Comparison of ENCODE assay signal across 12 cellular contexts in the genomic region with DNA sequence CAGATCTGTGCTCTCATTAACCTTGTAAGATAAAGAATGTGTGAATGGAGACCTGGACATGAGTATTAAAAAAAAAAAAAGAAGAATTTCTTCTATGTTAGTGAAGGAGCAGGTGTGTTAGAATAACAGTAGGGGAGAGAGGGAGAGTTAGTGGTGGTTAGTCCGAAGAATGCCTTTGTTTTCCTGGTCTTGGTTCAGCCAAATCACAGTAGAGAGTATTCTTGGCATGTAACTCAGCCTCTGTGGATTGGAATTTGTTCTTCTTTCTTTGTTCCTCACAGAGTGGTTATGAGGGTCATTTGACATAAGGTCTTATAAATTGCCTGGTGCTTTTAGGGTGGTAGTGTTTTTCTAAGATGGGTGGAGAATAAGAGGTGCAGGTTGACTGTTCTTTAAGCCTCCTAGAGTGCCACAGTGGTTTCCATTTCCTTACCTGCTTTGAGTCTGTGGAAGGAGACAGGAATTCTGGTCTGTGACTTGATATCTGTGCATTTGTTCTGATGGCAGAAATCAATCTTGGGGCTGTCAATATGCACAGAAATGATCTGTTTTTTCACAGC. TPM values are rescaled to one million over a fixed set of nuclear protein-coding genes. Genes with fewer than 3 reads are reported as not detected.
DNase-seq lines count a peak whose midpoint lies in the region; TF ChIP-seq lines count a peak whose summit lies in the region.
"Had no signal": no experiment of that assay in that cellular context is flagged by ENCODE, and none has a peak within 500 bp of the region (broad histone marks: within the 10 kb centered on the region; RNA-seq: fewer than 3 reads in every experiment).

No MANE protein-coding gene starts in this region.

- in situ Hi-C loops in astrocyte of the cerebellum (cut with HindIII; ENCODE audit: low sequenced_read_pairs), result no loop called here

- peak overlapping the region; percentile 25 for H3K4me3 Mint-ChIP-seq in glutamatergic neuron (ENCODE audit: unreplicated experiment)
- H3K4me3 Mint-ChIP-seq in activated CD4-positive, alpha-beta memory T cell treated with anti-CD3 and anti-CD28 coated beads, Interleukin-2, amount 10 ng/mL, durations not matched to agents 7 days and 5 days, result no peak overlapping the region
- H3K4me3 Mint-ChIP-seq: stimulated activated naive CD8-positive, alpha-beta T cell treated with anti-CD3 and anti-CD28 coated beads, Interleukin-15, amount 100 ng/mL, for 72 hours had no signal

- no peaks in the 10 kb centered on the region for H3K9me3 ChIP-seq in HUES48 (ENCODE audit: control insufficient read depth, insufficient read depth, low read length)

- peak overlapping the region; percentile 14 for H3K27ac ChIP-seq in HUES48 (ENCODE audit: low read depth, low read length)

- H3K27ac Mint-ChIP-seq in glutamatergic neuron (ENCODE audit: unreplicated experiment), result peak overlapping the region; percentile 50
- no peak overlapping the region for H3K27ac Mint-ChIP-seq in activated CD4-positive, alpha-beta memory T cell treated with anti-CD3 and anti-CD28 coated beads, Interleukin-2, amount 10 ng/mL, durations not matched to agents 7 days and 5 days

- TF ChIP-seq CTCF in astrocyte of the cerebellum (IDR thresholded peaks at IDR 0.05; ENCODE audit: low read depth, low read length, missing control alignments) (no peak), glutamatergic neuron (IDR thresholded peaks at IDR 0.05; ENCODE audit: partially characterized antibody, unreplicated experiment) (no peak)

- H3K4me1 Mint-ChIP-seq in glutamatergic neuron (ENCODE audit: low read depth, unreplicated experiment), result peaks cover 31% of the 10 kb centered on the region
- peaks cover 5% of the 10 kb centered on the region for H3K4me1 Mint-ChIP-seq in activated CD4-positive, alpha-beta memory T cell treated with anti-CD3 and anti-CD28 coated beads, Interleukin-2, amount 10 ng/mL, durations not matched to agents 7 days and 5 days

- POLR2A ChIA-PET in activated CD4-positive, alpha-beta memory T cell treated with anti-CD3 and anti-CD28 coated beads, Interleukin-2, amount 10 ng/mL, durations not matched to agents 7 days and 5 days (lab: Charles Lee), result no interaction called here

- peaks cover 3% of the 10 kb centered on the region for H3K9me3 Mint-ChIP-seq in glutamatergic neuron (ENCODE audit: unreplicated experiment)
- no peaks in the 10 kb centered on the region for H3K9me3 Mint-ChIP-seq in activated CD4-positive, alpha-beta memory T cell treated with anti-CD3 and anti-CD28 coated beads, Interleukin-2, amount 10 ng/mL, durations not matched to agents 7 days and 5 days
- H3K9me3 Mint-ChIP-seq: stimulated activated naive CD8-positive, alpha-beta T cell treated with anti-CD3 and anti-CD28 coated beads, Interleukin-15, amount 100 ng/mL, for 72 hours had no signal

- H3K36me3 ChIP-seq in HUES48 (ENCODE audit: control insufficient read depth, insufficient read depth, low read length), result peaks cover 44% of the 10 kb centered on the region

- H3K36me3 Mint-ChIP-seq in glutamatergic neuron (ENCODE audit: unreplicated experiment), result no peaks in the 10 kb centered on the region
- peaks cover 28% of the 10 kb centered on the region for H3K36me3 Mint-ChIP-seq in activated CD4-positive, alpha-beta memory T cell treated with anti-CD3 and anti-CD28 coated beads, Interleukin-2, amount 10 ng/mL, durations not matched to agents 7 days and 5 days (ENCODE audit: low read depth)

- CTCF ChIA-PET in activated CD4-positive, alpha-beta memory T cell treated with anti-CD3 and anti-CD28 coated beads, Interleukin-2, amount 10 ng/mL, durations not matched to agents 7 days and 5 days (lab: Charles Lee), result no interaction called here

- H3K27me3 Mint-ChIP-seq in glutamatergic neuron (ENCODE audit: unreplicated experiment), result no peaks in the 10 kb centered on the region
- no peaks in the 10 kb centered on the region for H3K27me3 Mint-ChIP-seq in activated CD4-positive, alpha-beta memory T cell treated with anti-CD3 and anti-CD28 coated beads, Interleukin-2, amount 10 ng/mL, durations not matched to agents 7 days and 5 days
- H3K27me3 Mint-ChIP-seq: stimulated activated naive CD8-positive, alpha-beta T cell treated with anti-CD3 and anti-CD28 coated beads, Interleukin-15, amount 100 ng/mL, for 72 hours had no signal

- no peaks in the 10 kb centered on the region for H3K27me3 ChIP-seq in HUES48 (ENCODE audit: control insufficient read depth, insufficient read depth, low read length)

- H3K4me3 ChIP-seq in HUES48 (ENCODE audit: low read depth, low read length) (no peak overlapping the region; the same call in 1 of the 2 replicates), astrocyte of the cerebellum (ENCODE audit: low read depth, low read length) (no peak overlapping the region)

- no peak overlapping the region for H3K9ac ChIP-seq in HUES48 (ENCODE audit: low read depth, low read length)

- DNase-seq in astrocyte of the cerebellum (ENCODE audit: low read depth), result peak; percentile 81
- no peak for DNase-seq in glutamatergic neuron
- DNase-seq in renal cortical epithelial cell (ENCODE audit: low read depth), result peak; percentile 76
- DNase-seq in activated CD4-positive, alpha-beta memory T cell treated with anti-CD3 and anti-CD28 coated beads, Interleukin-2, amount 10 ng/mL, durations not matched to agents 7 days and 5 days, result no peak
- DNase-seq in stimulated activated CD4-positive, alpha-beta T cell treated with anti-CD3 and anti-CD28 coated beads, Interleukin-4, amount 100 ng/mL, for 1 hour, result no peak
- DNase-seq in inferior parietal cortex (ENCODE audit: extremely low spot score), result no peak
- DNase-seq in HT-29 (ENCODE audit: low spot score), result no peak
- DNase-seq: activated naive CD4-positive, alpha-beta T cell treated with Interleukin-2 at 50 U/mL for 16 hours; cortex of kidney; NCI-H1417; stimulated activated naive CD8-positive, alpha-beta T cell treated with anti-CD3 and anti-CD28 coated beads, Interleukin-15, amount 100 ng/mL, for 72 hours had no signal

- H3K4me1 ChIP-seq in HUES48 (ENCODE audit: control insufficient read depth, insufficient read depth, low read length), result peaks cover 37% of the 10 kb centered on the region

RNA-seq across cellular contexts. Expression of gene NUP93, which starts 17.6 kb away (rescaled TPM):
- total RNA-seq in glutamatergic neuron (ENCODE audit: unreplicated experiment) (84.1 TPM), renal cortical epithelial cell (72.3 and 105 TPM in 2 replicates)
- total RNA-seq in activated CD4-positive, alpha-beta memory T cell treated with anti-CD3 and anti-CD28 coated beads, Interleukin-2, amount 10 ng/mL, durations not matched to agents 7 days and 5 days, result 10 to 100 TPM; 66.4 to 70.1 TPM
- total RNA-seq in HT-29 (2014; rRNA removed; shearing (Covaris generic)), result 94.6 and 115 TPM in 2 replicates

Comparison
In these comparisons a context has a peak if more than half of its experiments do, and no peak if none do; other contexts are left out.
1. DNase-seq: peak in astrocyte of the cerebellum (single experiment) and renal cortical epithelial cell (single experiment); none in glutamatergic neuron (single experiment), activated CD4-positive, alpha-beta memory T cell treated with anti-CD3 and anti-CD28 coated beads, Interleukin-2, amount 10 ng/mL, durations not matched to agents 7 days and 5 days (single experiment), stimulated activated CD4-positive, alpha-beta T cell treated with anti-CD3 and anti-CD28 coated beads, Interleukin-4, amount 100 ng/mL, for 1 hour (single experiment), inferior parietal cortex (single experiment) and HT-29 (single experiment).